23 cellular contexts compared by ENCODE assay signal in the genomic region with DNA sequence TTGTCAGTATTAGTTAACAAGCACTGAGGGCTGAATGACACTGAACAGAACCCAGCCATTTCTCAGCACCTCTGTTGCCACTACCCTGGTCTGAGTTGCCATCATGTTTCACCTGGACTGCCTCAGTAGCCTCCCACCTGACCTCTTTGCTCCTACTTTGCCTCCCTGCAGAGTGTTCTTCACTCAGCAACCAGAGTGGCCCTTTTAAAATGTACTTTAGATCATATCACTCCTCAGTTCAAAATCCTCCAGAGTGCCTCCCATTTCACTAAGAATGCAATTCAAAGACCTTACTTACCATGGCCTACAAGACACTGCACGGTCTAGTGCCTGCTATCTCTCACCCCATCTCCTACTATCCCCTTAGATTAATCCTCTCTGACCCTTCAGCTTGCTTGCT.
"Had no signal": no experiment of that assay in that cellular context is flagged by ENCODE, and none has a peak within 500 bp of the region (broad histone marks: within the 10 kb centered on the region; RNA-seq: fewer than 3 reads in every experiment).

No MANE protein-coding gene starts in this region.

- H3K9ac ChIP-seq: neural progenitor cell had no signal

- H3K4me1 ChIP-seq: thyroid gland had no signal

- FAIRE-seq: keratinocyte had no signal

- ATAC-seq: gastroesophageal sphincter; natural killer cell; stimulated activated effector memory CD8-positive, alpha-beta T cell treated with anti-CD3 and anti-CD28 coated beads, Interleukin-12 subunit alpha, Interleukin-12 subunit beta, amount 100 ng/mL, for 72 hours; stimulated activated naive CD8-positive, alpha-beta T cell treated with anti-CD3 and anti-CD28 coated beads, Interleukin-15, Interleukin-2, amounts not matched to agents 100 U/mL and 50 U/mL, for 24 hours had no signal

- DNase-seq: effector memory CD4-positive, alpha-beta T cell; esophagus squamous epithelium; foreskin fibroblast; glutamatergic neuron; left ventricle myocardium inferior; lower lobe of right lung; natural killer cell; nucleus accumbens; ovary; stimulated activated CD4-positive, alpha-beta T cell treated with anti-CD3 and anti-CD28 coated beads, Interleukin-2, amount 100 ng/mL, for 48 hours; stimulated activated CD8-positive, alpha-beta memory T cell treated with anti-CD3 and anti-CD28 coated beads, Interleukin-4, amount 100 ng/mL, for 48 hours; stimulated activated naive CD8-positive, alpha-beta T cell treated with anti-CD3 and anti-CD28 coated beads, Interleukin-15, Interleukin-2, amounts not matched to agents 100 U/mL and 50 U/mL, for 24 hours; thyroid gland had no signal

- H2AFZ ChIP-seq: neural progenitor cell had no signal

- H3K27me3 ChIP-seq: gastroesophageal sphincter, ovary, right atrium auricular region, suprapubic skin, thyroid gland had no signal

- H3K4me2 ChIP-seq: neural progenitor cell, smooth muscle cell had no signal

- H3K27ac ChIP-seq: epithelial cell of prostate, esophagus squamous epithelium, gastroesophageal sphincter, left ventricle myocardium inferior, lower lobe of right lung, neural progenitor cell, ovary, right atrium auricular region, suprapubic skin, thyroid gland had no signal

- H3K4me1 Mint-ChIP-seq: natural killer cell; stimulated activated effector memory CD8-positive, alpha-beta T cell treated with anti-CD3 and anti-CD28 coated beads, Interleukin-12 subunit alpha, Interleukin-12 subunit beta, amount 100 ng/mL, for 72 hours had no signal

- H3K27me3 Mint-ChIP-seq: memory B cell had no signal

- H3K4me3 ChIP-seq: esophagus squamous epithelium, gastroesophageal sphincter, left ventricle myocardium inferior, lower lobe of right lung, neural progenitor cell, ovary, right atrium auricular region, smooth muscle cell, suprapubic skin, thyroid gland had no signal

- H3K36me3 Mint-ChIP-seq: memory B cell; mesothelial cell of epicardium; natural killer cell; stimulated activated effector memory CD8-positive, alpha-beta T cell treated with anti-CD3 and anti-CD28 coated beads, Interleukin-12 subunit alpha, Interleukin-12 subunit beta, amount 100 ng/mL, for 72 hours had no signal

- H3K9me3 ChIP-seq: esophagus squamous epithelium, gastroesophageal sphincter, left ventricle myocardium inferior, lower lobe of right lung, ovary, right atrium auricular region, suprapubic skin, thyroid gland had no signal

- H3K9me3 Mint-ChIP-seq: memory B cell; mesothelial cell of epicardium; natural killer cell; neural progenitor cell; stimulated activated effector memory CD8-positive, alpha-beta T cell treated with anti-CD3 and anti-CD28 coated beads, Interleukin-12 subunit alpha, Interleukin-12 subunit beta, amount 100 ng/mL, for 72 hours had no signal

- H3K27ac Mint-ChIP-seq: memory B cell; mesothelial cell of epicardium; natural killer cell; neural progenitor cell; stimulated activated effector memory CD8-positive, alpha-beta T cell treated with anti-CD3 and anti-CD28 coated beads, Interleukin-12 subunit alpha, Interleukin-12 subunit beta, amount 100 ng/mL, for 72 hours had no signal

- H3K36me3 ChIP-seq: esophagus squamous epithelium, gastroesophageal sphincter, left ventricle myocardium inferior, lower lobe of right lung, neural progenitor cell, ovary, right atrium auricular region, suprapubic skin, thyroid gland had no signal

- H3K4me3 Mint-ChIP-seq: memory B cell; mesothelial cell of epicardium; natural killer cell; neural progenitor cell; stimulated activated effector memory CD8-positive, alpha-beta T cell treated with anti-CD3 and anti-CD28 coated beads, Interleukin-12 subunit alpha, Interleukin-12 subunit beta, amount 100 ng/mL, for 72 hours had no signal
